Comparison of ENCODE assay signal across 8 cellular contexts in the genomic region with DNA sequence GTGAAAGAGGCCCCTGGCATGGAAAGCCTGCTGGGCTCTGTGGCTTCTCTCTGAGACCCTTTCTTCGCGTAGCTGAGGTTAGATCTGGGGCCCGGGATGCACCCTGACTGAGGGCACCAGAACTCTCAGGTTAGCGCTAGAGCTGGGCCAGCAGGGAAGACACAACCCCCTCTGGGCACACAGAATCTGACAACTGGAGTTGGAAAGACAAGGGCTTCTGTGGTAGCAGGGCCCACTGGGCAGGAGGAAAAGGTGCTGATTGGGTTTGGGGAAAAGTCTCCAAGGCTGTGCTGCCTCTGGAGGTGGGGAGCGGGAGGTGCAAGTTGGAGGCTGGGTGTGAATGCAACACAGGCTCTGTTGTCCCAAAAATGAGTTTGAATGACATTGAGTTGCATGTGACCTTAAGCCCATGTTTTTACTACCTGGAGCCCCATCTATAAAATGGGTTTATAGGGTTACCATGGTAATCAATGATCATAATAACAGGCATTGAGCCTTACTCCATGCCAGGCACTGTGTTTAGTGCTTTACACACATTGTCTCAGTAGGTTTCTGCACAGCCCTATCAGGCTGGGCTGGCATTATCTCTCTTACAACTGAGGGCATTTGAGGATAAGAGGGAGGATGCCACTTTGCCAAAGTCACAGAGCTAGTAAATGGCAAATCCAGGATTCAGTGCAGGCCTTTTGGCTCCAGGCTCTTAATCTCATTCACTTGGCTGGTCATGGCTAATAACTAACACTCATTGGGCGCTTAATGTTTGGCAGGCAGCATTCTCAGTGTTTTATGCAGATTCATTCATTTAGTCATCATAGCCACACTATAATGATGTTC. TPM values are rescaled to one million over a fixed set of nuclear protein-coding genes. Genes with fewer than 3 reads are reported as not detected.
DNase-seq lines count a peak whose midpoint lies in the region; ATAC-seq and TF ChIP-seq lines count a peak whose summit lies in the region.

No MANE protein-coding gene starts in this region.

- TF ChIP-seq EP300 in gastroesophageal sphincter (IDR thresholded peaks at IDR 0.05) = no peak
- no peak for TF ChIP-seq EP300 in suprapubic skin (IDR thresholded peaks at IDR 0.05)

- ATAC-seq in gastroesophageal sphincter = peak; percentile 56
- no peak for ATAC-seq in HG02840 (IDR thresholded peaks at IDR 0.05; ENCODE audit: low FRiP score, unreplicated experiment)
- ATAC-seq in HG02571 (IDR thresholded peaks at IDR 0.05; ENCODE audit: unreplicated experiment) = no peak
- ATAC-seq in HG03378 (IDR thresholded peaks at IDR 0.05; ENCODE audit: unreplicated experiment) = no peak

- no peaks in the 10 kb centered on the region for H3K36me3 ChIP-seq in gastroesophageal sphincter
- H3K36me3 ChIP-seq in suprapubic skin = no peaks in the 10 kb centered on the region

- TF ChIP-seq CTCF in gastroesophageal sphincter (IDR thresholded peaks at IDR 0.05) (peak in 3 of 4 experiments; percentile 37 to 54 (median 45)), suprapubic skin (IDR thresholded peaks at IDR 0.05) (peak; percentile 7 to 69)

- DNase-seq in stimulated activated CD4-positive, alpha-beta T cell treated with anti-CD3 and anti-CD28 coated beads, Interleukin-1b, Interleukin-23, amount 100 ng/mL, for 48 hours = peak; percentile 23
- no peak for DNase-seq in stimulated activated CD4-positive, alpha-beta T cell treated with anti-CD3 and anti-CD28 coated beads, Interleukin-12 subunit alpha, Interleukin-12 subunit beta, amount 100 ng/mL, for 4 hours
- DNase-seq in SKM-1 treated with dmso at 0.1 percent for 144 hours (lab: John Stamatoyannopoulos, UW; ENCODE audit: unreplicated experiment) (peak; percentile 7), suprapubic skin (ENCODE audit: low spot score in 2 of 2) (peak in 1 of 2 donors; percentile 54)

- TF ChIP-seq POLR2A in gastroesophageal sphincter (IDR thresholded peaks at IDR 0.05) = no peak
- no peak for TF ChIP-seq POLR2A in suprapubic skin (IDR thresholded peaks at IDR 0.05)

- 48 to 63% methylated on average over 2 to 4 of the region's 6 CpGs for WGBS in gastroesophageal sphincter (ENCODE audit: low coverage in 1 of 2), 2 donors
- WGBS in suprapubic skin = 74% methylated on average over 6 of the region's 6 CpGs

- peaks cover 0 to 45% (median 14%) of the 10 kb centered on the region in 3 donors for H3K4me1 ChIP-seq in gastroesophageal sphincter
- H3K4me1 ChIP-seq in suprapubic skin = peaks cover 7% of the 10 kb centered on the region

- H3K9me3 ChIP-seq in gastroesophageal sphincter (no peaks in the 10 kb centered on the region), suprapubic skin (no peaks in the 10 kb centered on the region)

- no peak overlapping the region for H3K4me3 ChIP-seq in gastroesophageal sphincter
- H3K4me3 ChIP-seq in suprapubic skin = no peak overlapping the region

- H3K27ac ChIP-seq in gastroesophageal sphincter (peak overlapping the region; percentile 30 to 84 (median 78)), suprapubic skin (no peak overlapping the region)

- no peaks in the 10 kb centered on the region for H3K27me3 ChIP-seq in gastroesophageal sphincter
- H3K27me3 ChIP-seq in suprapubic skin = no peaks in the 10 kb centered on the region

RNA-seq across cellular contexts. Expression of a gene that starts 9.5 kb away (rescaled TPM):
- total RNA-seq in gastroesophageal sphincter = 100 to 1,000 TPM; 209 to 428 (median 281) TPM
- 10 to 100 TPM; 45.0 to 88.8 (median 74.6) TPM for total RNA-seq in suprapubic skin

RNA-seq across cellular contexts. Expression of a gene that starts 16.1 kb away (rescaled TPM):
- total RNA-seq in gastroesophageal sphincter (1 to 10 TPM in 1 of 4 donors, under 1 TPM in 3; 0.40 to 4.3 (median 0.79) TPM), suprapubic skin (10 to 100 TPM in 3 of 4 donors, 1 to 10 TPM in 1; 8.1 to 45.2 (median 22.2) TPM)
